8 cellular contexts compared by ENCODE assay signal in genomic region chr13:52010890-52011689, GRCh38. TPM values are rescaled to one million over a fixed set of nuclear protein-coding genes. Genes with fewer than 3 reads are reported as not detected.
DNase-seq lines count a peak whose midpoint lies in the region; ATAC-seq and TF ChIP-seq lines count a peak whose summit lies in the region.

TSS of gene ATP7B (minus strand) at chr13:52011450. CDS start at chr13:52011337, 113 bp downstream.

- H3K27me3 ChIP-seq in BJ (ENCODE audit: control insufficient read depth, insufficient read depth, low read length) (no peaks in the 10 kb centered on the region; the same call in none of the 2 replicates), NT2/D1 (ENCODE audit: insufficient read depth, insufficient read length) (peaks cover 13% of the 10 kb centered on the region)

- TF ChIP-seq CTCF in BJ (IDR thresholded peaks at IDR 0.05; ENCODE audit: insufficient read depth, low read depth, low read length), result peak; percentile 40

- peaks cover 5% of the 10 kb centered on the region for H3K4me1 Mint-ChIP-seq in activated naive CD8-positive, alpha-beta T cell treated with anti-CD3 and anti-CD28 coated beads, Interleukin-2, amount 10 ng/mL, durations not matched to agents 7 days and 5 days

- H3K4me1 ChIP-seq in NT2/D1 (ENCODE audit: insufficient read depth, insufficient read length), result no peaks in the 10 kb centered on the region

- H3K4me3 ChIP-seq in BJ (ENCODE audit: low read depth, low read length) (peak within 1 kb of the TSS; percentile 96), NT2/D1 (ENCODE audit: insufficient read length, low read depth) (peak within 1 kb of the TSS; percentile 64), skeletal muscle cell (ENCODE audit: low read depth, low read length) (peak within 1 kb of the TSS; percentile 97)

- H3K9ac ChIP-seq in NT2/D1 (ENCODE audit: insufficient read length, low read depth), result peak within 1 kb of the TSS; percentile 77

- H3K36me3 ChIP-seq in BJ (ENCODE audit: control insufficient read depth, insufficient read depth, low read length), result no peaks in the 10 kb centered on the region
- no peaks in the 10 kb centered on the region for H3K36me3 ChIP-seq in NT2/D1 (ENCODE audit: insufficient read depth, insufficient read length, low read length)

- no peaks in the 10 kb centered on the region for H3K9me3 ChIP-seq in NT2/D1 (ENCODE audit: insufficient read depth, low read length)

- peaks cover 37% of the 10 kb centered on the region for H3K27me3 Mint-ChIP-seq in activated naive CD8-positive, alpha-beta T cell treated with anti-CD3 and anti-CD28 coated beads, Interleukin-2, amount 10 ng/mL, durations not matched to agents 7 days and 5 days

- peak within 1 kb of the TSS; percentile 88 for H3K27ac Mint-ChIP-seq in activated naive CD8-positive, alpha-beta T cell treated with anti-CD3 and anti-CD28 coated beads, Interleukin-2, amount 10 ng/mL, durations not matched to agents 7 days and 5 days

- CTCF ChIA-PET in BJ (lab: Yijun Ruan, JAX), result interaction anchor here (1.0 kb wide), 1 partner anchor 577 kb away, joined by 3 read pairs; no protein-coding TSS in a partner anchor

- peak within 1 kb of the TSS; percentile 95 for H3K4me3 Mint-ChIP-seq in activated naive CD8-positive, alpha-beta T cell treated with anti-CD3 and anti-CD28 coated beads, Interleukin-2, amount 10 ng/mL, durations not matched to agents 7 days and 5 days

- no peaks in the 10 kb centered on the region for H3K9me3 Mint-ChIP-seq in activated naive CD8-positive, alpha-beta T cell treated with anti-CD3 and anti-CD28 coated beads, Interleukin-2, amount 10 ng/mL, durations not matched to agents 7 days and 5 days

- POLR2A ChIA-PET in BJ (lab: Charles Lee), result no interaction called here
- POLR2A ChIA-PET in activated naive CD8-positive, alpha-beta T cell treated with anti-CD3 and anti-CD28 coated beads, Interleukin-2, amount 10 ng/mL, durations not matched to agents 7 days and 5 days (lab: Charles Lee), result no interaction called here

- no peak for DNase-seq in BJ (ENCODE audit: low read depth)
- DNase-seq in NT2/D1 (ENCODE audit: low read depth, low spot score), result no peak
- DNase-seq in activated naive CD8-positive, alpha-beta T cell treated with anti-CD3 and anti-CD28 coated beads, Interleukin-2, amount 10 ng/mL, durations not matched to agents 7 days and 5 days, result peak; percentile 44
- DNase-seq in hepatic stellate cell (ENCODE audit: low spot score), result peak; percentile 24
- no peak for DNase-seq in skeletal muscle cell (ENCODE audit: low read depth)
- no peak for DNase-seq in middle frontal gyrus (ENCODE audit: extremely low spot score, low spot score)
- DNase-seq in kidney glomerular epithelial cell (lab: John Stamatoyannopoulos, UW), result no peak

- H3K36me3 Mint-ChIP-seq in activated naive CD8-positive, alpha-beta T cell treated with anti-CD3 and anti-CD28 coated beads, Interleukin-2, amount 10 ng/mL, durations not matched to agents 7 days and 5 days, result peaks cover 6% of the 10 kb centered on the region

- peak; percentile 5 for ATAC-seq in GM21529 (IDR thresholded peaks at IDR 0.05; ENCODE audit: unreplicated experiment)
- ATAC-seq in activated naive CD8-positive, alpha-beta T cell treated with anti-CD3 and anti-CD28 coated beads, Interleukin-2, amount 10 ng/mL, durations not matched to agents 7 days and 5 days (ENCODE audit: low read depth), result no peak

RNA-seq across cellular contexts. Expression of gene ATP7B, which starts in this region (rescaled TPM):
- 1.9 and 2.5 TPM in 2 replicates for polyA plus RNA-seq in BJ (2011; rRNA removed)
- 2.9 and 4.1 TPM in 2 replicates for polyA minus RNA-seq in BJ (2011; rRNA and poly(A)+ RNA removed)
- under 1 TPM; 0.51 to 0.64 TPM for total RNA-seq in activated naive CD8-positive, alpha-beta T cell treated with anti-CD3 and anti-CD28 coated beads, Interleukin-2, amount 10 ng/mL, durations not matched to agents 7 days and 5 days

Comparison
In these comparisons a context has a peak if more than half of its experiments do, and no peak if none do; other contexts are left out.
1. Peak in DNase-seq in activated naive CD8-positive, alpha-beta T cell treated with anti-CD3 and anti-CD28 coated beads, Interleukin-2, amount 10 ng/mL, durations not matched to agents 7 days and 5 days; RNA of the gene not detected or under 1 TPM.